ENCODE assay signal across 8 cellular contexts in the genomic region with DNA sequence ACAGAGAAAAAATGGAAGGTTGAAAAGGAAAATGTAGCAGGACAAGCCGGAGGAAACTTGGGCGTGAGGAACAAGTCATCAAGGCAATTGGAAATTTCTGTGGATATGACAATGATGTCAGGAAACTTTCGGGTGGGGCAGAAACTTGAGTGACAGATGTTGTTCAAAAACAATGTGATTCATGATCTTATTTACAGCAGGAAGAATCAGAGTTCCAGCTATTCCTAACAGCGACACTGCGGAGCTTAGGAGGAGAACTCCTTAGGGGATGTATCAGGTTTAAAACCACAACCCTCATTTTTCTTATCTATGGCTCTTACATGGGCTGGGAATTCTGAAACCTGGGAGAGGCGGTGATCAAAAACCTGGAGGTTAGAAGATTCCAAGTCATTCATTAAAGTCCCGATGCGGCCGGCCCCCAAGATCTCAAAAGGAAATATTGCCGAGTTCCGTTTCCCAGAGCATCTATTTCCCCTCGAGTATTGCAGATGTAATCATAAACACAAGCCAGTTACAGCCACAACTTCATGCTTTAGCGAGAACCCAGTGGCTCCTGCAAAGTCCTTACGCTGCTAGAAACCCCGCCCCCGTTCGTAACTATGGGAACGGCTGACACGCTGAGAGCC. TPM values are rescaled to one million over a fixed set of nuclear protein-coding genes. Genes with fewer than 3 reads are reported as not detected.
DNase-seq lines count a peak whose midpoint lies in the region; ATAC-seq and TF ChIP-seq lines count a peak whose summit lies in the region.

No MANE protein-coding gene starts in this region.

- CTCF ChIA-PET in CD8-positive, alpha-beta memory T cell (lab: Charles Lee): no interaction called here
- CTCF ChIA-PET in RWPE1 (lab: Yijun Ruan, JAX): interaction anchor here (0.5 kb wide), 1 partner anchor 831 kb away, joined by 4 read pairs; no protein-coding TSS in a partner anchor

- POLR2A ChIA-PET in CD8-positive, alpha-beta memory T cell (lab: Charles Lee): no interaction called here
- POLR2A ChIA-PET in RWPE1 (lab: Yijun Ruan, JAX; ENCODE audit: low non-redundant PET): interaction anchor here (0.5 kb wide), 1 partner anchor 81 kb away, joined by 3 read pairs; no protein-coding TSS in a partner anchor

- peaks cover 10 to 19% (median 15%) of the 10 kb centered on the region in 3 donors for H3K4me1 Mint-ChIP-seq in CD8-positive, alpha-beta memory T cell

- H3K27me3 ChIP-seq in CD8-positive, alpha-beta memory T cell (ENCODE audit: insufficient read depth, low read length, poor library complexity, severe bottlenecking): no peaks in the 10 kb centered on the region
- H3K27me3 ChIP-seq in esophagus (ENCODE audit: control insufficient read depth in 1 of 2, insufficient read depth in 2 of 2, low read length in 2 of 2): no peaks in the 10 kb centered on the region
- H3K27me3 ChIP-seq in ovary: no peaks in the 10 kb centered on the region

- ATAC-seq in GM21515 (IDR thresholded peaks at IDR 0.05; ENCODE audit: unreplicated experiment): no peak

- H3K4me3 ChIP-seq in CD8-positive, alpha-beta memory T cell (ENCODE audit: low read length): peak overlapping the region; percentile 9
- H3K4me3 ChIP-seq in esophagus (ENCODE audit: low read depth in 1 of 2, low read length in 2 of 2): peak overlapping the region in 1 of 2 donors; percentile 48
- H3K4me3 ChIP-seq in ovary: peak overlapping the region; percentile 45

- intact Hi-C loops in ovary (cut with DNase I): no loop called here

- TF ChIP-seq POLR2A in ovary (IDR thresholded peaks at IDR 0.05): no peak

- WGBS in esophagus, 2 donors: 4% methylated on average over 19 of the region's 19 CpGs
- 2 to 4% (median 3%) methylated on average over 19 of the region's 19 CpGs for WGBS in ovary, 3 donors

- TF ChIP-seq CTCF in RWPE1 (conservative IDR thresholded peaks at IDR 0.05; ENCODE audit: low read depth) (no peak), ovary (IDR thresholded peaks at IDR 0.05) (no peak)

- peak overlapping the region; percentile 41 to 84 (median 54) for H3K4me3 Mint-ChIP-seq in CD8-positive, alpha-beta memory T cell

- H3K36me3 ChIP-seq in CD8-positive, alpha-beta memory T cell (ENCODE audit: insufficient read depth, low read length): no peaks in the 10 kb centered on the region
- no peaks in the 10 kb centered on the region for H3K36me3 ChIP-seq in esophagus (ENCODE audit: control insufficient read depth in 2 of 2, insufficient read depth in 2 of 2, low read length in 1 of 2)
- H3K36me3 ChIP-seq in ovary: no peaks in the 10 kb centered on the region

- H3K27ac ChIP-seq in CD8-positive, alpha-beta memory T cell (ENCODE audit: low read depth, low read length): no peak overlapping the region
- H3K27ac ChIP-seq in RWPE1: peak overlapping the region; percentile 83
- peak overlapping the region; percentile 33 to 59 for H3K27ac ChIP-seq in esophagus (ENCODE audit: low read depth in 2 of 2, low read length in 1 of 2)
- peak overlapping the region in 1 of 2 donors; percentile 16 for H3K27ac ChIP-seq in ovary

- peaks cover 9 to 19% of the 10 kb centered on the region in 2 donors for H3K27me3 Mint-ChIP-seq in CD8-positive, alpha-beta memory T cell

- H3K27ac Mint-ChIP-seq in CD8-positive, alpha-beta memory T cell: peak overlapping the region in 7 of 8 donors; percentile 44 to 92 (median 73)

- no peak for TF ChIP-seq EP300 in ovary (IDR thresholded peaks at IDR 0.05)

- no peaks in the 10 kb centered on the region for H3K36me3 Mint-ChIP-seq in CD8-positive, alpha-beta memory T cell

- H3K9me3 Mint-ChIP-seq in CD8-positive, alpha-beta memory T cell: peaks cover 9 to 27% (median 17%) of the 10 kb centered on the region in 5 donors

- H3K4me1 ChIP-seq in CD8-positive, alpha-beta memory T cell (ENCODE audit: insufficient read depth, low read length): peaks cover 6% of the 10 kb centered on the region
- peaks cover 0 to 5% of the 10 kb centered on the region in 2 donors for H3K4me1 ChIP-seq in esophagus (ENCODE audit: control insufficient read depth in 2 of 2, insufficient read depth in 2 of 2, low read length in 1 of 2)
- H3K4me1 ChIP-seq in ovary (ENCODE audit: insufficient read depth): peaks cover 6% of the 10 kb centered on the region

- DNase-seq in CD8-positive, alpha-beta memory T cell: no peak
- DNase-seq in RWPE1 (ENCODE audit: low spot score) (peak; percentile 13), ovary (no peak), COLO668 (lab: John Stamatoyannopoulos, UW; ENCODE audit: unreplicated experiment) (no peak), NCI-H1930 (lab: John Stamatoyannopoulos, UW) (no peak), NCI-H1092 (lab: John Stamatoyannopoulos, UW) (no peak)

- no peaks in the 10 kb centered on the region for H3K9me3 ChIP-seq in CD8-positive, alpha-beta memory T cell (ENCODE audit: low read length)
- no peaks in the 10 kb centered on the region for H3K9me3 ChIP-seq in esophagus (ENCODE audit: control insufficient read depth in 2 of 2, insufficient read depth in 1 of 2, low read depth in 1 of 2, low read length in 1 of 2)
- no peaks in the 10 kb centered on the region for H3K9me3 ChIP-seq in ovary

RNA-seq across cellular contexts. Expression of gene ARRDC4, which starts 0.7 kb away (rescaled TPM):
- total RNA-seq in CD8-positive, alpha-beta memory T cell: under 1 TPM; 0.31 to 0.51 TPM
- polyA plus RNA-seq in CD8-positive, alpha-beta memory T cell: 0.78 TPM
- 1 to 10 TPM; 4.5 to 5.2 TPM for polyA plus RNA-seq in esophagus
- total RNA-seq in ovary: 10 to 100 TPM; 12.6 to 35.2 (median 23.0) TPM
- polyA plus RNA-seq in ovary: 10 to 100 TPM in 1 of 2 donors, 1 to 10 TPM in 1; 5.8 to 16.9 TPM
